In the genomic region with DNA sequence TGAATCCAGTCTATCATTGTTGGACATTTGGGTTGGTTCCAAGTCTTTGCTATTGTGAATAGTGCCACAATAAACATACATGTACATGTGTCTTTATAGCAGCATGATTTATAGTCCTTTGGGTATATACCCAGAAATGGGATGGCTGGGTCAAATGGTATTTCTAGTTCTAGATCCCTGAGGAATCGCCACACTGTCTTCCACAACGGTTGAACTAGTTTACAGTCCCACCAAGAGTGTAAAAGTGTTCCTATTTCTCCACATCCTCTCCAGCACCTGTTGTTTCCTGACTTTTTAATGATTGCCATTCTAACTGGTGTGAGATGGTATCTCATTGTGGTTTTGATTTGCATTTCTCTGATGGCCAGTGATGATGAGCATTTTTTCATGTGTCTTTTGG, we compare ENCODE assay signal across 2 cellular contexts.
A peak's percentile ranks its signal among the peaks of the same experiment; 100 is the strongest.
DNase-seq lines count a peak whose midpoint lies in the region; ATAC-seq and TF ChIP-seq lines count a peak whose summit lies in the region.
"Not testable (repeated sequence)": the region's sequence is repeated elsewhere in the genome, so short reads cannot be mapped to it uniquely, and the experiment has no call there.

No MANE protein-coding gene starts in this region.

- TF ChIP-seq CTCF in HEK293 (tag by site-specific recombination; IDR thresholded peaks at IDR 0.05); foreskin keratinocyte (conservative IDR thresholded peaks at IDR 0.05): not testable (repeated sequence)

- not testable (repeated sequence) for H3K4me1 ChIP-seq in HEK293 (ENCODE audit: control insufficient read depth, insufficient read depth, low read length); foreskin keratinocyte

- POLR2A ChIA-PET in HEK293 (lab: Yijun Ruan, JAX) = not testable (repeated sequence)

- not testable (repeated sequence) for H3K9me3 ChIP-seq in HEK293 (ENCODE audit: control insufficient read depth, insufficient read depth, low read depth, low read length)

- peak; percentile 58 for ATAC-seq in foreskin keratinocyte

- H3K36me3 ChIP-seq in HEK293 (ENCODE audit: control insufficient read depth in 2 of 2, insufficient read depth in 1 of 2, low read length in 2 of 2) = not testable (repeated sequence)

- CTCF ChIA-PET in HEK293 (lab: Yijun Ruan, JAX) = not testable (repeated sequence)

- not testable (repeated sequence) for H3K27me3 ChIP-seq in foreskin keratinocyte

- H3K4me3 ChIP-seq in HEK293 (ENCODE audit: low read depth, low read length) = not testable (repeated sequence)

- DNase-seq in foreskin keratinocyte = not testable (repeated sequence)

- not testable (repeated sequence) for H3K27ac ChIP-seq in HEK293 (ENCODE audit: extremely low read depth, low read depth, low read length); foreskin keratinocyte

TF ChIP-seq in HEK293, 187 proteins besides CTCF, POLR2A, EP300 and RAD21:
- 0 out of 2 replicates have a peak, but pooled peaks have one; percentile 53 for TF ChIP-seq ZNF184 (tag by site-specific recombination; IDR thresholded peaks at IDR 0.05)
- TF ChIP-seq SCRT2 (tag by site-specific recombination; IDR thresholded peaks at IDR 0.05) = 0 out of 2 replicates have a peak, but pooled peaks have one; percentile 17
TF ChIP-seq in HEK293: peak in this region for 2; not testable (repeated sequence) for 185.
